Comparison of ENCODE assay signal across 24 cellular contexts in the genomic region with DNA sequence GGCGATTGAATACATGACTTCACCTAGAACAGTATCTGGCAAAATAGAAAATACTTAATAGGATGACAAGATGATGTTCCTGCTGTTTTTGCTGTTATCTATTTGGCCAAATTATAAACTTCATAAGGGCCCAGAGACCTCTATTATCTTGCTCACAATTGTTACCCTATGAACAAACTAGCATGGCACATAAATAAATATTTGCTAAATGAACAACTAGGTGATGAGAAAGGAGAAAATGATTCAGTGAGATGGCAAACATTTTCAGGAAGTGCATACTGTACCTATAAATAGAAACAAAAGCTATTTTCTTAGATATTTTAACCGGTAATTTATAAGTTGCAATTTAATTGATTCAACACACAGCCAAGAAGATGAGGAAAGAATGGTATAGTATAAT.
"Had no signal": no experiment of that assay in that cellular context is flagged by ENCODE, and none has a peak within 500 bp of the region (broad histone marks: within the 10 kb centered on the region; RNA-seq: fewer than 3 reads in every experiment).

No MANE protein-coding gene starts in this region.

- DNase-seq: activated CD4-positive, alpha-beta memory T cell treated with anti-CD3 and anti-CD28 coated beads for 36 hours; activated CD4-positive, alpha-beta T cell treated with anti-CD3 and anti-CD28 coated beads for 36 hours; activated CD4-positive, alpha-beta T cell treated with anti-CD3 and anti-CD28 coated beads, Interleukin-2, amount 10 ng/mL, durations not matched to agents 7 days and 5 days; activated CD8-positive, alpha-beta memory T cell treated with anti-CD3 and anti-CD28 coated beads, Interleukin-2, amount 50 U/mL, for 4 hours; activated gamma-delta T cell treated with Interleukin-2 at 50 U/mL for 16 hours; activated naive CD4-positive, alpha-beta T cell treated with anti-CD3 and anti-CD28 coated beads for 36 hours; activated T-cell treated with anti-CD3 and anti-CD28 coated beads for 4 hours; activated T-cell treated with anti-CD3 and anti-CD28 coated beads, Interleukin-2, amount 50 U/mL, for 4 hours; adrenal gland; central memory CD4-positive, alpha-beta T cell; NCI-H1048; NCI-H1105 treated with DMSO at 0.1 percent for 48 hours; NCI-H1436 treated with DMSO at 0.1 percent for 48 hours; NCI-H187 treated with DMSO at 0.1 percent for 48 hours; NCI-H2081 treated with DMSO at 0.1 percent for 48 hours; NCI-H510A; NCI-H526; NK-92 treated with Interleukin-12 subunit alpha and Interleukin-12 subunit beta, amount 100 ng/mL, for 24 hours; PC-9; T1000 had no signal

- FAIRE-seq: colon, K562, RCC 7860 had no signal

- H3K4me3 ChIP-seq: adrenal gland, K562, PC-9 had no signal

- H3K9me3 ChIP-seq: adrenal gland had no signal

- H3K27me3 ChIP-seq: adrenal gland had no signal

- H3K4me1 ChIP-seq: adrenal gland had no signal

- H3K4me2 ChIP-seq: PC-9 had no signal

- H3K36me3 ChIP-seq: adrenal gland had no signal

- H3K27ac ChIP-seq: adrenal gland, PC-9, RWPE1 had no signal
